In the genomic region with DNA sequence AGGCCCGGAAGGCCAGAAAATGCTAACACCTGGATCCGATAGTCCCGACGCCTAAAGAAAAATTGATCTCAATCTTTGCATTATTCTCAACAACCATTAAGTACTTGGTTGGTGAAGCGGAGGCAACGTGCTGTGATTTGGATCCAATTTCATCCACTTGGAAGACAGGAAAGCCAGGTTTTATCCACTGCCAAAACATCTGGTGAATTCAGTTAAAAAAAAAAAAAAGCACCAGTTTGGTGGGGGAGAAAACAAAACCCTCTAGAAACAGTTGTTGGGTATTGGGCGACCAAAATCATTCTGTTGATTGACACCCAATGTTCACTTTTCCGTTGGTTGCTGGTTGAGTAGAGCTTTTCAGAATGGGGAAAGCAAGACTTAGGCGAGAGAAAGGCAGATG, we compare ENCODE assay signal across 8 cellular contexts. TPM values are rescaled to one million over a fixed set of nuclear protein-coding genes. Genes with fewer than 3 reads are reported as not detected.
DNase-seq lines count a peak whose midpoint lies in the region; ATAC-seq, FAIRE-seq and TF ChIP-seq lines count a peak whose summit lies in the region.
"Had no signal": no experiment of that assay in that cellular context is flagged by ENCODE, and none has a peak within 500 bp of the region (broad histone marks: within the 10 kb centered on the region; RNA-seq: fewer than 3 reads in every experiment).

No MANE protein-coding gene starts in this region.

- no peak for FAIRE-seq in GM12892 (lab: Jason Lieb, UNC)

- no peak overlapping the region for H2AFZ ChIP-seq in OCI-LY3 (ENCODE audit: low read depth, low read length)
- H2AFZ ChIP-seq in fibroblast of lung (ENCODE audit: low read length) = no peak overlapping the region
- H2AFZ ChIP-seq: PC-9 had no signal

- TF ChIP-seq CTCF in HL-60 (IDR thresholded peaks at IDR 0.05; ENCODE audit: insufficient read depth, low read length) (no peak), OCI-LY3 (IDR thresholded peaks at IDR 0.05; ENCODE audit: low read depth, low read length) (no peak), fibroblast of lung (conservative IDR thresholded peaks at IDR 0.05 in 1 of 2, IDR thresholded peaks at IDR 0.05 in 1 of 2; ENCODE audit: low read depth in 1 of 2, low read length in 2 of 2) (no peak)

- H3K9ac ChIP-seq in OCI-LY3 (ENCODE audit: low read length) (no peak overlapping the region), fibroblast of lung (ENCODE audit: insufficient read depth, low read length) (no peak overlapping the region)

- TF ChIP-seq POLR2A in GM12892 (IDR thresholded peaks at IDR 0.05; ENCODE audit: low read depth, low read length) = no peak

- peak overlapping the region; percentile 21 for H3K27ac ChIP-seq in HL-60 (replicated peaks)
- H3K27ac ChIP-seq in OCI-LY3 (ENCODE audit: low read length) = no peak overlapping the region
- H3K27ac ChIP-seq in fibroblast of lung (ENCODE audit: insufficient read depth, low read length) = peak overlapping the region; percentile 95
- peak overlapping the region in 19 of 21 experiments; percentile 17 to 79 (median 57) for H3K27ac ChIP-seq in skin epidermis
- H3K27ac ChIP-seq: PC-9 had no signal

- H3K36me3 ChIP-seq in OCI-LY3 (replicated peaks; ENCODE audit: low read depth, low read length) (no peaks in the 10 kb centered on the region), fibroblast of lung (ENCODE audit: control insufficient read depth, insufficient read depth, low read length) (no peaks in the 10 kb centered on the region)

- H3K4me3 ChIP-seq in HL-60 (replicated peaks; ENCODE audit: insufficient read depth, low read length) = no peak overlapping the region
- peak overlapping the region; percentile 52 for H3K4me3 ChIP-seq in OCI-LY3 (ENCODE audit: low read length)
- peak overlapping the region in 3 of 4 experiments; percentile 4 to 27 (median 18) for H3K4me3 ChIP-seq in fibroblast of lung (replicated peaks in 1 of 4; ENCODE audit: control extremely low read depth in 1 of 4, insufficient read depth in 1 of 4, low read depth in 3 of 4, low read length in 4 of 4)
- H3K4me3 ChIP-seq in skin epidermis = no peak overlapping the region
- H3K4me3 ChIP-seq: PC-9 had no signal

- H3K4me2 ChIP-seq in OCI-LY3 (ENCODE audit: low read length) (peak overlapping the region; percentile 69), fibroblast of lung (ENCODE audit: extremely low read depth, insufficient read depth, low read length) (peak overlapping the region; percentile 71)
- H3K4me2 ChIP-seq: PC-9 had no signal

- H3K9me3 ChIP-seq in OCI-LY3 (ENCODE audit: insufficient read depth, low read length) (no peaks in the 10 kb centered on the region), fibroblast of lung (ENCODE audit: control insufficient read depth, insufficient read depth, low read depth, low read length) (no peaks in the 10 kb centered on the region)

- H3K27me3 ChIP-seq in HL-60 (ENCODE audit: insufficient read depth, poor library complexity, severe bottlenecking) = no peaks in the 10 kb centered on the region
- peaks cover 7% of the 10 kb centered on the region for H3K27me3 ChIP-seq in OCI-LY3 (ENCODE audit: low read depth, low read length)
- no peaks in the 10 kb centered on the region for H3K27me3 ChIP-seq in fibroblast of lung (ENCODE audit: control insufficient read depth, insufficient read depth, low read length)

- DNase-seq in HL-60 (ENCODE audit: low read depth in 1 of 2, low spot score in 1 of 2) (no peak), fibroblast of lung (ENCODE audit: low read depth in 2 of 2) (peak; percentile 49 to 53), GM12892 (ENCODE audit: insufficient read length) (no peak)
- DNase-seq: PC-9 had no signal

- H3K79me2 ChIP-seq in OCI-LY3 (ENCODE audit: low read length) (no peaks in the 10 kb centered on the region), fibroblast of lung (ENCODE audit: control insufficient read depth, insufficient read depth, low read length) (no peaks in the 10 kb centered on the region)

- ATAC-seq in esophagus mucosa (no peak), HG02571 (IDR thresholded peaks at IDR 0.05; ENCODE audit: unreplicated experiment) (no peak)

- H3K4me1 ChIP-seq in OCI-LY3 (ENCODE audit: low read length) (peaks cover 40% of the 10 kb centered on the region), fibroblast of lung (ENCODE audit: control insufficient read depth, extremely low read depth, insufficient read depth, low read length) (peaks cover 9% of the 10 kb centered on the region)

- no peaks in the 10 kb centered on the region for H4K20me1 ChIP-seq in OCI-LY3 (ENCODE audit: insufficient read depth, low read length)
- no peaks in the 10 kb centered on the region for H4K20me1 ChIP-seq in fibroblast of lung (ENCODE audit: control insufficient read depth, extremely low read depth, insufficient read depth, low read length)

RNA-seq across cellular contexts. Expression of gene MED13L, which starts 41.8 kb away (rescaled TPM):
- 97.3 and 115 TPM in 2 replicates for total RNA-seq in fibroblast of lung
- polyA plus RNA-seq in fibroblast of lung = 40.3 and 56.5 TPM in 2 replicates
- polyA plus RNA-seq in fibroblast of lung (2012) = 17.3 and 27.4 TPM in 2 replicates
- 91.2 and 97.5 TPM in 2 replicates for polyA minus RNA-seq in fibroblast of lung (ENCODE audit: low replicate concordance)
- 69.3 TPM for total RNA-seq in esophagus mucosa
- 26.8 TPM for polyA plus RNA-seq in GM12892 (2012; ENCODE audit: missing spikeins)

Comparison
In these comparisons a context has a peak if more than half of its experiments do, and no peak if none do; other contexts are left out.
1. DNase-seq: peak in fibroblast of lung (2 of 2); none in HL-60 (0 of 2) and GM12892 (single experiment).
2. H3K4me3 ChIP-seq: peak in OCI-LY3 (single experiment) and fibroblast of lung (3 of 4); none in HL-60 (single experiment) and skin epidermis (0 of 7).